8 cellular contexts compared by ENCODE assay signal in genomic region chr17:7627250-7628121, GRCh38. TPM values are rescaled to one million over a fixed set of nuclear protein-coding genes. Genes with fewer than 3 reads are reported as not detected.
DNase-seq lines count a peak whose midpoint lies in the region; ATAC-seq, FAIRE-seq and TF ChIP-seq lines count a peak whose summit lies in the region.

TSS of gene SAT2 (minus strand) at chr17:7627821. CDS start at chr17:7627635, 186 bp downstream.

- CTCF ChIA-PET in IMR-90 (lab: Yijun Ruan, JAX), result interaction anchor here (0.7 to 1.6 kb wide), 4 partner anchors 13 to 60 kb away, joined by 3 to 14 read pairs (median 5); partner anchors contain the start of genes FXR2, TP53 and WRAP53

- peak within 1 kb of the TSS; percentile 84 to 97 (median 94) for H3K4me3 Mint-ChIP-seq in naive B cell
- H3K4me3 Mint-ChIP-seq in stimulated activated effector memory CD8-positive, alpha-beta T cell treated with anti-CD3 and anti-CD28 coated beads, Interleukin-12 subunit alpha, Interleukin-12 subunit beta, amount 100 ng/mL, for 72 hours, result peak within 1 kb of the TSS; percentile 85

- peaks cover 11 to 17% (median 11%) of the 10 kb centered on the region in 3 donors for H3K4me1 Mint-ChIP-seq in naive B cell
- H3K4me1 Mint-ChIP-seq in stimulated activated effector memory CD8-positive, alpha-beta T cell treated with anti-CD3 and anti-CD28 coated beads, Interleukin-12 subunit alpha, Interleukin-12 subunit beta, amount 100 ng/mL, for 72 hours, result peaks cover 12% of the 10 kb centered on the region

- in situ Hi-C loops in IMR-90 (cut with MboI; ENCODE audit: low sequenced_read_pairs), result no loop called here

- peak; percentile 77 for DNase-seq in COLO668 (lab: John Stamatoyannopoulos, UW; ENCODE audit: unreplicated experiment)
- peak; percentile 94 for DNase-seq in IMR-90
- peak; percentile 77 for DNase-seq in RCC 7860 (ENCODE audit: low spot score)
- peak; percentile 66 to 76 for DNase-seq in activated T-helper 1 cell treated with anti-CD3 and anti-CD28 coated beads, Interleukin-2, amount 50 U/mL, for 16 hours (ENCODE audit: low read depth in 1 of 2, low spot score in 1 of 2)
- peak; percentile 90 to 95 for DNase-seq in fibroblast of lung (ENCODE audit: low read depth in 2 of 2)
- DNase-seq in naive B cell, result peak; percentile 82
- DNase-seq in stimulated activated effector memory CD8-positive, alpha-beta T cell treated with anti-CD3 and anti-CD28 coated beads, Interleukin-12 subunit alpha, Interleukin-12 subunit beta, amount 100 ng/mL, for 72 hours (ENCODE audit: low spot score in 2 of 2), result peak; percentile 65 to 90

- H2AK9ac ChIP-seq in IMR-90 (replicated peaks; ENCODE audit: low read depth, low read length, poor library complexity), result peak within 1 kb of the TSS; percentile 8

- peak within 1 kb of the TSS; percentile 66 for H2BK120ac ChIP-seq in IMR-90 (ENCODE audit: low read depth, low read length)

- TF ChIP-seq CTCF in IMR-90 (conservative IDR thresholded peaks at IDR 0.05; ENCODE audit: low read depth, low read length), result no peak
- TF ChIP-seq CTCF in fibroblast of lung (conservative IDR thresholded peaks at IDR 0.05 in 1 of 2, IDR thresholded peaks at IDR 0.05 in 1 of 2; ENCODE audit: low read depth in 1 of 2, low read length in 2 of 2), result no peak

- peak within 1 kb of the TSS; percentile 79 for H3K56ac ChIP-seq in IMR-90 (ENCODE audit: extremely low read depth, insufficient read depth, low read length)

- H3K4me1 ChIP-seq in IMR-90 (ENCODE audit: control insufficient read depth, insufficient read depth, low read length), result peaks cover 4% of the 10 kb centered on the region; the same call in 1 of the 2 replicates
- peaks cover 5% of the 10 kb centered on the region for H3K4me1 ChIP-seq in fibroblast of lung (ENCODE audit: control insufficient read depth, extremely low read depth, insufficient read depth, low read length)

- peak within 1 kb of the TSS; percentile 86 for H2BK5ac ChIP-seq in IMR-90 (ENCODE audit: low read depth, low read length, poor library complexity, severe bottlenecking)

- WGBS in IMR-90 (ENCODE audit: extremely low coverage in 2 of 2, insufficient read length in 1 of 2), 2 experiments, result 0% methylated on average over 2 of the region's 54 CpGs; no CpG with 5 or more reads in 1 of the 2 experiments

- 0 out of 2 replicates have a peak within 1 kb of the TSS, but pooled peaks have one; percentile 39 for H2BK20ac ChIP-seq in IMR-90 (ENCODE audit: low read depth, low read length)

- TSS peak; percentile 92 for BruUV-seq in IMR-90 (replicated peaks; lab: Mats Ljungman, UMichigan)

- H3K18ac ChIP-seq in IMR-90 (ENCODE audit: low read depth, low read length), result peak within 1 kb of the TSS; percentile 88

- no peaks in the 10 kb centered on the region for H3K27me3 Mint-ChIP-seq in naive B cell

- POLR2A ChIA-PET in IMR-90 (lab: Charles Lee; ENCODE audit: unreplicated experiment), result interaction anchor here (1.1 kb wide), 1 partner anchor 60 kb away, joined by 9 read pairs; the partner anchor contains the start of genes TP53 and WRAP53

- H3K79me1 ChIP-seq in IMR-90 (ENCODE audit: low read depth in 1 of 2, low read length in 2 of 2), result peaks cover 6 to 12% of the 10 kb centered on the region in 2 experiments

- peak; percentile 85 for TF ChIP-seq POLR2A in IMR-90 (IDR thresholded peaks at IDR 0.05; ENCODE audit: low read depth, low read length)

- no peak for TF ChIP-seq RAD21 in IMR-90 (IDR thresholded peaks at IDR 0.05; ENCODE audit: low read length)

- H3K27me3 ChIP-seq in IMR-90 (ENCODE audit: control insufficient read depth, insufficient read depth, low read length), result no peaks in the 10 kb centered on the region
- no peaks in the 10 kb centered on the region for H3K27me3 ChIP-seq in fibroblast of lung (ENCODE audit: control insufficient read depth, insufficient read depth, low read length)

- H3K9me1 ChIP-seq in IMR-90 (ENCODE audit: insufficient read depth, low read length), result no peaks in the 10 kb centered on the region

- peak within 1 kb of the TSS; percentile 78 for H4K91ac ChIP-seq in IMR-90 (ENCODE audit: insufficient read depth, low read depth, low read length)

- H3K27ac Mint-ChIP-seq in naive B cell, result peak within 1 kb of the TSS; percentile 77 to 97 (median 88)
- peak within 1 kb of the TSS; percentile 78 for H3K27ac Mint-ChIP-seq in stimulated activated effector memory CD8-positive, alpha-beta T cell treated with anti-CD3 and anti-CD28 coated beads, Interleukin-12 subunit alpha, Interleukin-12 subunit beta, amount 100 ng/mL, for 72 hours

- H2AFZ ChIP-seq in IMR-90 (replicated peaks; ENCODE audit: low read length, poor library complexity) (peak within 1 kb of the TSS; percentile 85), fibroblast of lung (ENCODE audit: low read length) (peak within 1 kb of the TSS; percentile 43)

- H3K36me3 ChIP-seq in IMR-90 (ENCODE audit: control insufficient read depth, insufficient read depth, low read length) (peaks cover 4% of the 10 kb centered on the region), fibroblast of lung (ENCODE audit: control insufficient read depth, insufficient read depth, low read length) (no peaks in the 10 kb centered on the region)

- peak within 1 kb of the TSS; percentile 84 for H3K4ac ChIP-seq in IMR-90 (ENCODE audit: low read depth, low read length)

- FAIRE-seq in RCC 7860 (lab: Jason Lieb, UNC), result peak; percentile 66

- H2BK15ac ChIP-seq in IMR-90 (ENCODE audit: low read depth, low read length), result no peak within 1 kb of the TSS; the same call in 2 of the 3 replicates

- H3K23ac ChIP-seq in IMR-90 (ENCODE audit: low read depth, low read length), result peak within 1 kb of the TSS; percentile 61

- peak within 1 kb of the TSS; percentile 98 for H3K9ac ChIP-seq in IMR-90 (ENCODE audit: low read depth, low read length)
- H3K9ac ChIP-seq in fibroblast of lung (ENCODE audit: insufficient read depth, low read length), result peak within 1 kb of the TSS; percentile 89

- H3K36me3 Mint-ChIP-seq in naive B cell, result no peaks in the 10 kb centered on the region
- peaks cover 18% of the 10 kb centered on the region for H3K36me3 Mint-ChIP-seq in stimulated activated effector memory CD8-positive, alpha-beta T cell treated with anti-CD3 and anti-CD28 coated beads, Interleukin-12 subunit alpha, Interleukin-12 subunit beta, amount 100 ng/mL, for 72 hours

- H3K27ac ChIP-seq in IMR-90 (ENCODE audit: insufficient read depth, low read length) (peak within 1 kb of the TSS; percentile 98), fibroblast of lung (ENCODE audit: insufficient read depth, low read length) (peak within 1 kb of the TSS; percentile 83)

- H3K4me3 ChIP-seq in IMR-90 (ENCODE audit: insufficient read depth, low read depth, low read length) (peak within 1 kb of the TSS; percentile 86), fibroblast of lung (replicated peaks in 1 of 4; ENCODE audit: control extremely low read depth in 1 of 4, insufficient read depth in 1 of 4, low read depth in 3 of 4, low read length in 4 of 4) (peak within 1 kb of the TSS; percentile 62 to 86 (median 76))

- intact Hi-C loops in IMR-90 (cut with micrococcal nuclease), result no loop called here

- H3K4me2 ChIP-seq in IMR-90 (ENCODE audit: low read depth, low read length), result peak within 1 kb of the TSS; percentile 94
- H3K4me2 ChIP-seq in fibroblast of lung (ENCODE audit: extremely low read depth, insufficient read depth, low read length), result peak within 1 kb of the TSS; percentile 95

- dilution Hi-C loops in IMR-90 (cut with HindIII; ENCODE audit: low sequenced_read_pairs, unreplicated experiment), result no loop called here

- no peaks in the 10 kb centered on the region for H3K9me3 Mint-ChIP-seq in naive B cell
- no peaks in the 10 kb centered on the region for H3K9me3 Mint-ChIP-seq in stimulated activated effector memory CD8-positive, alpha-beta T cell treated with anti-CD3 and anti-CD28 coated beads, Interleukin-12 subunit alpha, Interleukin-12 subunit beta, amount 100 ng/mL, for 72 hours

- peak within 1 kb of the TSS; percentile 37 to 84; a peak in 2 of 4 replicates for H4K8ac ChIP-seq in IMR-90 (ENCODE audit: low read depth in 2 of 2, low read length in 2 of 2)

- peaks cover 8% of the 10 kb centered on the region for H3K79me2 ChIP-seq in fibroblast of lung (ENCODE audit: control insufficient read depth, insufficient read depth, low read length)

- H3K14ac ChIP-seq in IMR-90 (replicated peaks; ENCODE audit: low read depth, low read length), result peak within 1 kb of the TSS; percentile 86

- no peaks in the 10 kb centered on the region for H4K20me1 ChIP-seq in IMR-90 (ENCODE audit: insufficient read depth, low read length)
- H4K20me1 ChIP-seq in fibroblast of lung (ENCODE audit: control insufficient read depth, extremely low read depth, insufficient read depth, low read length), result no peaks in the 10 kb centered on the region

- peak within 1 kb of the TSS; percentile 80 for H4K5ac ChIP-seq in IMR-90 (ENCODE audit: low read depth, low read length)

- H3K9me3 ChIP-seq in IMR-90 (ENCODE audit: control insufficient read depth, insufficient read depth, low read length) (no peaks in the 10 kb centered on the region), fibroblast of lung (ENCODE audit: control insufficient read depth, insufficient read depth, low read depth, low read length) (no peaks in the 10 kb centered on the region)

- peak within 1 kb of the TSS; percentile 62 for H2AK5ac ChIP-seq in IMR-90 (ENCODE audit: low read depth, low read length)

- ATAC-seq in GM21360 (IDR thresholded peaks at IDR 0.05; ENCODE audit: unreplicated experiment) (peak; percentile 78), IMR-90 (ENCODE audit: low read depth) (peak; percentile 99), naive B cell (ENCODE audit: low read depth in 2 of 2) (peak; percentile 93)
- peak; percentile 96 for ATAC-seq in stimulated activated effector memory CD8-positive, alpha-beta T cell treated with anti-CD3 and anti-CD28 coated beads, Interleukin-12 subunit alpha, Interleukin-12 subunit beta, amount 100 ng/mL, for 72 hours

TF ChIP-seq in IMR-90, 13 proteins besides CTCF, POLR2A, EP300 and RAD21:
- no peak for TF ChIP-seq CHD1 (IDR thresholded peaks at IDR 0.05; ENCODE audit: low read depth, low read length)
- no peak for TF ChIP-seq RCOR1 (IDR thresholded peaks at IDR 0.05; ENCODE audit: insufficient replicate concordance, low read length)
- peak; percentile 86; the same call in 1 of the 2 replicates for TF ChIP-seq MAZ (IDR thresholded peaks at IDR 0.05; ENCODE audit: borderline replicate concordance, low read depth, low read length)
- TF ChIP-seq MXI1 (IDR thresholded peaks at IDR 0.05; ENCODE audit: borderline replicate concordance, low read depth, low read length), result no peak
- TF ChIP-seq BHLHE40 (IDR thresholded peaks at IDR 0.05; ENCODE audit: low read depth, low read length), result no peak

RNA-seq across cellular contexts. Expression of gene SAT2, which starts in this region (rescaled TPM):
- total RNA-seq in IMR-90 (2012; rRNA removed) (20.4 and 21.4 TPM in 2 replicates), fibroblast of lung (54.3 and 55.5 TPM in 2 replicates)
- polyA plus RNA-seq in IMR-90 (2012; rRNA removed) (43.8 and 45.9 TPM in 2 replicates), fibroblast of lung (47.0 and 48.2 TPM in 2 replicates), naive B cell (ENCODE audit: low read depth in 6 of 6) (10 to 100 TPM; 34.2 to 42.5 (median 35.9) TPM)
- polyA plus RNA-seq in IMR-90 (2012; cell fraction: cytosol; rRNA removed), result 32.2 and 48.3 TPM in 2 replicates
- 95.6 and 169 TPM in 2 replicates for polyA plus RNA-seq in IMR-90 (2012; cell fraction: nucleus; rRNA removed; ENCODE audit: low replicate concordance)
- polyA plus RNA-seq in fibroblast of lung (2012), result 87.0 and 89.0 TPM in 2 replicates
- 16.5 and 31.3 TPM in 2 replicates for polyA minus RNA-seq in fibroblast of lung (ENCODE audit: low replicate concordance)

Comparison
In these comparisons a context has a peak if more than half of its experiments do, and no peak if none do; other contexts are left out.
1. Peak in every context shown above with its lines: DNase-seq, ATAC-seq, H3K4me3 ChIP-seq and H3K27ac ChIP-seq.